In genomic region chr1:47644216-47644581, GRCh38 we compare ENCODE assay signal across 1 cellular context.
TF ChIP-seq lines count a peak whose summit lies in the region.

No MANE protein-coding gene starts in this region.

TF ChIP-seq in K562, 482 proteins besides CTCF, POLR2A, EP300 and RAD21 (continued from another document):
- TF ChIP-seq YBX1 (IDR thresholded peaks at IDR 0.05) = no peak
- TF ChIP-seq NEUROD1 (IDR thresholded peaks at IDR 0.05; ENCODE audit: borderline replicate concordance, low read depth, low read length, partially characterized antibody) = no peak
- TF ChIP-seq PPARD (CRISPR knock-in tag; IDR thresholded peaks at IDR 0.05) = no peak
- TF ChIP-seq CBFA2T3 (IDR thresholded peaks at IDR 0.05) = no peak
- TF ChIP-seq RBBP5 (IDR thresholded peaks at IDR 0.05; ENCODE audit: borderline replicate concordance, insufficient read depth, low read length, poor library complexity, severe bottlenecking) = no peak
- TF ChIP-seq ZZZ3 (IDR thresholded peaks at IDR 0.05) = no peak
- TF ChIP-seq CREB1 (IDR thresholded peaks at IDR 0.05) = no peak
- no peak for TF ChIP-seq CREB1 (CRISPR knock-in tag; IDR thresholded peaks at IDR 0.05)
